2 cellular contexts compared by ENCODE assay signal in the genomic region with DNA sequence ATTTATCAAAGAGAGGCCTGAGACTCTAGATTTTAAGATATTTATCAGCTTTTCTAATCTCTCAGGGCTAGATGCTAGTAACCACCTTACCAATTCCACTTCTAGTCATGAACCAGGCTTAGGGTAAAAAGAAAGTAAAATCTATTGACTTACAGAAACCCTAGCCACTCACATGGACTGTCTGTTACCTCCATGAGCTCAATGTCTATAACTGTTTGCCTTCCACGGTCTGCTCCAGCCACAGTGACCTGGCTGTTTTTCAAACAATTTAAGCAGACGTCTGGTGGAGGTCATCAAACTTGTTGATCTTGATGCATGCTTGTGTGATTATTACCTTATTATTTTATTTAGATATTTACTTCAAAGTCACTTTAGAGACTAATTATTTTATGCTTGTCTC. TPM values are rescaled to one million over a fixed set of nuclear protein-coding genes. Genes with fewer than 3 reads are reported as not detected.
"Had no signal": no experiment of that assay in that cellular context is flagged by ENCODE, and none has a peak within 500 bp of the region (broad histone marks: within the 10 kb centered on the region; RNA-seq: fewer than 3 reads in every experiment).

No MANE protein-coding gene starts in this region.

RNA-seq across cellular contexts. Expression of a gene that starts 50.4 kb away (rescaled TPM):
- total RNA-seq: G401, GM12878 had no signal
